ENCODE assay signal across 29 cellular contexts in the genomic region with DNA sequence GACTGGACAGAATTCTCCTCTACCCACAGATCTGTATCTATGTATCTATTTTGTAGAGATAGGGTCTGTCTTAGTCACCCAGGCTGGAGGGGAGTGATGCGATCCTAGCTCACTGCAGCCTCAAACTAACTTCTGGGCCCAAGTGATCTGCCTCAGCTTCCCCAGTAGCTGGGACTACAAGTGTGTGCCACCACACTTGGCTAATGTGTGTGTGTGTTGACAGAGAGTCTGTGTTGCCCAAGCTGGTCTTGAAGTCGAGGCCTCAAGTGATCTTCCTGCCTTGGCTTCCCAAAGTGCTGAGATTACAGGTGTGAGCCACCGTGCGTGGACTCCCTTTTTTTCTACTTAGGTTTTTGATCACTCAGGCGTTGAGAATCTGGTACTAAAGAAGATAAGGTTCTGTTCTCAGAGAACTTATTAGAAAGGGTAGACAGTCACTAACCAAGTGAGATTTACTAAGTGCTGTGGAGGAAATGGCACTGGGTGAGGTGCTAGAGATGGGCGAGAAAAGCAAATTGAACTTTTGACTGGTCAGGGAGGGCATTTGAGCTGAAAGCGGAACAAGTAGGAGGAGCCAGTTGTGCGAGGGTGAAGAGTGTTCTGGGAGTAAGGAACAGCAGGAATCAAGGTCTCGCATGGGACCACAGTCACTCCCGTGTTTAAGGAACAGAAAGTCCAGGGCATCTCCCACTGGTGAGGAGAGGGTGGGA.
"Had no signal": no experiment of that assay in that cellular context is flagged by ENCODE, and none has a peak within 500 bp of the region (broad histone marks: within the 10 kb centered on the region; RNA-seq: fewer than 3 reads in every experiment).

No MANE protein-coding gene starts in this region.

- H3K27me3 ChIP-seq: ascending aorta, cardiac muscle cell, esophagus squamous epithelium, pancreas, sigmoid colon, uterus had no signal

- H3K27me3 Mint-ChIP-seq: activated naive CD8-positive, alpha-beta T cell; activated T-helper 17 cell treated with anti-CD3 and anti-CD28 coated beads, Interleukin-2, amount 50 U/mL, for 72 hours; brain; stimulated activated memory B cell treated with anti-CD40 and anti-IgM and Interleukin-4, amounts not matched to agents 10 μg/mL and 1 μg/mL and 100 μg/mL, for 72 hours; stimulated activated naive CD8-positive, alpha-beta T cell treated with anti-CD3 and anti-CD28 coated beads, Interleukin-15, amount 100 ng/mL, for 72 hours; type B pancreatic cell had no signal

- H3K27ac ChIP-seq: ascending aorta, cardiac muscle cell, epithelial cell of prostate, esophagus squamous epithelium, pancreas, prostate gland, sigmoid colon, uterus had no signal

- H3K9me3 ChIP-seq: ascending aorta, esophagus squamous epithelium, pancreas, prostate gland, sigmoid colon, uterus had no signal

- DNase-seq: activated CD4-positive, alpha-beta T cell treated with anti-CD3 and anti-CD28 coated beads for 4 hours; activated CD4-positive, alpha-beta T cell treated with anti-CD3 and anti-CD28 coated beads, Interleukin-2, amount 50 U/mL, for 4 hours; activated CD8-positive, alpha-beta memory T cell treated with anti-CD3 and anti-CD28 coated beads, Interleukin-2, amount 50 U/mL, for 4 hours; activated T-cell treated with anti-CD3 and anti-CD28 coated beads, Interleukin-2, amount 50 U/mL, for 1 hour; cortex of kidney; esophagus squamous epithelium; foreskin melanocyte; mammary epithelial cell; nucleus accumbens; pancreas; retina; sigmoid colon; small intestine; stimulated activated CD4-positive, alpha-beta T cell treated with anti-CD3 and anti-CD28 coated beads, Interleukin-4, amount 100 ng/mL, for 24 hours; stimulated activated naive CD8-positive, alpha-beta T cell treated with anti-CD3 and anti-CD28 coated beads, Interleukin-15, amount 100 ng/mL, for 72 hours; substantia nigra; T-helper 2 cell; uterus had no signal

- H3K4me1 ChIP-seq: ascending aorta, esophagus squamous epithelium, pancreas, prostate gland, sigmoid colon, uterus had no signal

- H3K36me3 ChIP-seq: cardiac muscle cell, esophagus squamous epithelium, pancreas, prostate gland, uterus had no signal

- FAIRE-seq: islet of Langerhans, pancreas, small intestine had no signal

- H3K27ac Mint-ChIP-seq: activated naive CD8-positive, alpha-beta T cell; activated T-helper 17 cell treated with anti-CD3 and anti-CD28 coated beads, Interleukin-2, amount 50 U/mL, for 72 hours; brain; stimulated activated memory B cell treated with anti-CD40 and anti-IgM and Interleukin-4, amounts not matched to agents 10 μg/mL and 1 μg/mL and 100 μg/mL, for 72 hours; type B pancreatic cell had no signal

- H3K4me3 Mint-ChIP-seq: activated naive CD8-positive, alpha-beta T cell; activated T-helper 17 cell treated with anti-CD3 and anti-CD28 coated beads, Interleukin-2, amount 50 U/mL, for 72 hours; brain; neural crest cell; stimulated activated memory B cell treated with anti-CD40 and anti-IgM and Interleukin-4, amounts not matched to agents 10 μg/mL and 1 μg/mL and 100 μg/mL, for 72 hours; stimulated activated naive CD8-positive, alpha-beta T cell treated with anti-CD3 and anti-CD28 coated beads, Interleukin-15, amount 100 ng/mL, for 72 hours; type B pancreatic cell had no signal

- H3K4me3 ChIP-seq: ascending aorta, cardiac muscle cell, esophagus squamous epithelium, pancreas, prostate gland, sigmoid colon, uterus had no signal

- ATAC-seq: activated T-helper 17 cell treated with anti-CD3 and anti-CD28 coated beads, Interleukin-2, amount 50 U/mL, for 72 hours; pancreas; stimulated activated memory B cell treated with anti-CD40 and anti-IgM and Interleukin-4, amounts not matched to agents 10 μg/mL and 1 μg/mL and 100 μg/mL, for 72 hours; stimulated activated naive CD8-positive, alpha-beta T cell treated with anti-CD3 and anti-CD28 coated beads, Interleukin-15, amount 100 ng/mL, for 72 hours had no signal

- H3K9me3 Mint-ChIP-seq: activated T-helper 17 cell treated with anti-CD3 and anti-CD28 coated beads, Interleukin-2, amount 50 U/mL, for 72 hours; type B pancreatic cell had no signal

- H3K4me1 Mint-ChIP-seq: brain, neural crest cell had no signal
